ENCODE assay signal across 1 cellular context in the genomic region with DNA sequence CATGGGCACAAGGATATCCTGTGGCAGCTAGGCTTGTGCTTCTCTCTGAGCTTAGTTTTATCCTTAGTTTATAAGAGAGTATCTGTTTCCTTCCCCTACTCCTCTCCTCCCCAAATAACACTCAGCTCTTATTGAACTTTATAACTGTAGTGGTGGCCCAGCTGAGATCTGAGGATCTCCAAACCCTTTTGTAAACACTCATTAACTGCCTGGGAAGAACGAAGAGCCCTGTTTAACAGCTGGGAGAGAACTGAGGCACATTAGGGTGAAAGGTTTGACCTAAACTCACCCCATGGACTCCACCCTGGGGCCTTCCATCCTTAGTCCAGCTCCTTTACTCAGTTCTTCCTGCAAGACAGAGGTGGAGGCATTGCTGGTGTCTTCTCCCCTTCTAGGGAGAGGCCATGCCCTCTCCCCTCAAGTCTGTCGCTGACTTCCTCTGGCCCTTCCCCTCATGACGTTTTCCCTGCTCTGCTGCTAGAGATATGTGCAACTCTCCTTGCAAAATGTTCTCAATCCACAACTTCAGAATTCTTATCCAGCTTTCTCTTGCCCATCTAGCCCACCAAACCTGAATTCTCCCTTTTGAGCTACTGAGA.
TF ChIP-seq lines count a peak whose summit lies in the region.

No MANE protein-coding gene starts in this region.

TF ChIP-seq in K562, 482 proteins besides CTCF, POLR2A, EP300 and RAD21 (continues in another document):
- no peak for TF ChIP-seq ZNF384 (IDR thresholded peaks at IDR 0.05; ENCODE audit: low read depth, low read length)
- peak; percentile 66 for TF ChIP-seq ETV1 (tag; conservative IDR thresholded peaks at IDR 0.05; ENCODE audit: low read depth)
- TF ChIP-seq ZNF644 (tag; IDR thresholded peaks at IDR 0.05; ENCODE audit: low read depth) = no peak
- peak; percentile 56; the same call in 1 of the 2 replicates for TF ChIP-seq POLR2AphosphoS2 (IDR thresholded peaks at IDR 0.05; ENCODE audit: low read length)
- TF ChIP-seq ZNF778 (CRISPR knock-in tag; IDR thresholded peaks at IDR 0.05) = no peak
- TF ChIP-seq SRSF9 (IDR thresholded peaks at IDR 0.05; ENCODE audit: borderline replicate concordance, low read depth, low read length) = no peak
- 0 out of 2 replicates have a peak, but pooled peaks have one; percentile 12 for TF ChIP-seq PML (IDR thresholded peaks at IDR 0.05; ENCODE audit: low read length)
- TF ChIP-seq, protein P1, sequence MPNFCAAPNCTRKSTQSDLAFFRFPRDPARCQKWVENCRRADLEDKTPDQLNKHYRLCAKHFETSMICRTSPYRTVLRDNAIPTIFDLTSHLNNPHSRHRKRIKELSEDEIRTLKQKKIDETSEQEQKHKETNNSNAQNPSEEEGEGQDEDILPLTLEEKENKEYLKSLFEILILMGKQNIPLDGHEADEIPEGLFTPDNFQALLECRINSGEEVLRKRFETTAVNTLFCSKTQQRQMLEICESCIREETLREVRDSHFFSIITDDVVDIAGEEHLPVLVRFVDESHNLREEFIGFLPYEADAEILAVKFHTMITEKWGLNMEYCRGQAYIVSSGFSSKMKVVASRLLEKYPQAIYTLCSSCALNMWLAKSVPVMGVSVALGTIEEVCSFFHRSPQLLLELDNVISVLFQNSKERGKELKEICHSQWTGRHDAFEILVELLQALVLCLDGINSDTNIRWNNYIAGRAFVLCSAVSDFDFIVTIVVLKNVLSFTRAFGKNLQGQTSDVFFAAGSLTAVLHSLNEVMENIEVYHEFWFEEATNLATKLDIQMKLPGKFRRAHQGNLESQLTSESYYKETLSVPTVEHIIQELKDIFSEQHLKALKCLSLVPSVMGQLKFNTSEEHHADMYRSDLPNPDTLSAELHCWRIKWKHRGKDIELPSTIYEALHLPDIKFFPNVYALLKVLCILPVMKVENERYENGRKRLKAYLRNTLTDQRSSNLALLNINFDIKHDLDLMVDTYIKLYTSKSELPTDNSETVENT (CRISPR knock-in tag; IDR thresholded peaks at IDR 0.05) = no peak
- TF ChIP-seq, protein P2, sequence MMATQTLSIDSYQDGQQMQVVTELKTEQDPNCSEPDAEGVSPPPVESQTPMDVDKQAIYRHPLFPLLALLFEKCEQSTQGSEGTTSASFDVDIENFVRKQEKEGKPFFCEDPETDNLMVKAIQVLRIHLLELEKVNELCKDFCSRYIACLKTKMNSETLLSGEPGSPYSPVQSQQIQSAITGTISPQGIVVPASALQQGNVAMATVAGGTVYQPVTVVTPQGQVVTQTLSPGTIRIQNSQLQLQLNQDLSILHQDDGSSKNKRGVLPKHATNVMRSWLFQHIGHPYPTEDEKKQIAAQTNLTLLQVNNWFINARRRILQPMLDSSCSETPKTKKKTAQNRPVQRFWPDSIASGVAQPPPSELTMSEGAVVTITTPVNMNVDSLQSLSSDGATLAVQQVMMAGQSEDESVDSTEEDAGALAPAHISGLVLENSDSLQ (IDR thresholded peaks at IDR 0.05) = 0 out of 2 replicates have a peak, but pooled peaks have one; percentile 17
- TF ChIP-seq CBFA2T3 (IDR thresholded peaks at IDR 0.05) = peak; percentile 55
- TF ChIP-seq PURB (CRISPR knock-in tag; IDR thresholded peaks at IDR 0.05; ENCODE audit: low read depth) = no peak
- TF ChIP-seq SMARCE1 (IDR thresholded peaks at IDR 0.05) = 0 out of 2 replicates have a peak, but pooled peaks have one; percentile 34
- TF ChIP-seq MEF2D (tag; conservative IDR thresholded peaks at IDR 0.05; ENCODE audit: low read depth) = no peak
- TF ChIP-seq HCFC1 (IDR thresholded peaks at IDR 0.05; ENCODE audit: low read depth, low read length) = no peak
- 0 out of 2 replicates have a peak, but pooled peaks have one; percentile 10 for TF ChIP-seq CBFA2T2 (conservative IDR thresholded peaks at IDR 0.05)
- peak; percentile 34; the same call in 1 of the 2 replicates for TF ChIP-seq POLR2AphosphoS5 (IDR thresholded peaks at IDR 0.05; ENCODE audit: control insufficient read depth, insufficient read depth, low read depth, low read length)
- TF ChIP-seq TCF3 (CRISPR knock-in tag; IDR thresholded peaks at IDR 0.05) = 0 out of 2 replicates have a peak, but pooled peaks have one; percentile 22
- peak; percentile 35 for TF ChIP-seq DPF2 (IDR thresholded peaks at IDR 0.05)
- TF ChIP-seq JUND (IDR thresholded peaks at IDR 0.05; ENCODE audit: borderline replicate concordance, low read depth, low read length) = 0 out of 2 replicates have a peak, but pooled peaks have one; percentile 40
- TF ChIP-seq JUND (tag; IDR thresholded peaks at IDR 0.05; ENCODE audit: borderline replicate concordance, low read depth, low read length) = peak; percentile 35; the same call in 1 of the 3 replicates
- TF ChIP-seq CEBPB (tag; IDR thresholded peaks at IDR 0.05) = peak; percentile 29; the same call in 1 of the 2 replicates
- TF ChIP-seq, protein P3, sequence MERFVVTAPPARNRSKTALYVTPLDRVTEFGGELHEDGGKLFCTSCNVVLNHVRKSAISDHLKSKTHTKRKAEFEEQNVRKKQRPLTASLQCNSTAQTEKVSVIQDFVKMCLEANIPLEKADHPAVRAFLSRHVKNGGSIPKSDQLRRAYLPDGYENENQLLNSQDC (CRISPR knock-in tag; IDR thresholded peaks at IDR 0.05) = no peak
- TF ChIP-seq, protein P4, sequence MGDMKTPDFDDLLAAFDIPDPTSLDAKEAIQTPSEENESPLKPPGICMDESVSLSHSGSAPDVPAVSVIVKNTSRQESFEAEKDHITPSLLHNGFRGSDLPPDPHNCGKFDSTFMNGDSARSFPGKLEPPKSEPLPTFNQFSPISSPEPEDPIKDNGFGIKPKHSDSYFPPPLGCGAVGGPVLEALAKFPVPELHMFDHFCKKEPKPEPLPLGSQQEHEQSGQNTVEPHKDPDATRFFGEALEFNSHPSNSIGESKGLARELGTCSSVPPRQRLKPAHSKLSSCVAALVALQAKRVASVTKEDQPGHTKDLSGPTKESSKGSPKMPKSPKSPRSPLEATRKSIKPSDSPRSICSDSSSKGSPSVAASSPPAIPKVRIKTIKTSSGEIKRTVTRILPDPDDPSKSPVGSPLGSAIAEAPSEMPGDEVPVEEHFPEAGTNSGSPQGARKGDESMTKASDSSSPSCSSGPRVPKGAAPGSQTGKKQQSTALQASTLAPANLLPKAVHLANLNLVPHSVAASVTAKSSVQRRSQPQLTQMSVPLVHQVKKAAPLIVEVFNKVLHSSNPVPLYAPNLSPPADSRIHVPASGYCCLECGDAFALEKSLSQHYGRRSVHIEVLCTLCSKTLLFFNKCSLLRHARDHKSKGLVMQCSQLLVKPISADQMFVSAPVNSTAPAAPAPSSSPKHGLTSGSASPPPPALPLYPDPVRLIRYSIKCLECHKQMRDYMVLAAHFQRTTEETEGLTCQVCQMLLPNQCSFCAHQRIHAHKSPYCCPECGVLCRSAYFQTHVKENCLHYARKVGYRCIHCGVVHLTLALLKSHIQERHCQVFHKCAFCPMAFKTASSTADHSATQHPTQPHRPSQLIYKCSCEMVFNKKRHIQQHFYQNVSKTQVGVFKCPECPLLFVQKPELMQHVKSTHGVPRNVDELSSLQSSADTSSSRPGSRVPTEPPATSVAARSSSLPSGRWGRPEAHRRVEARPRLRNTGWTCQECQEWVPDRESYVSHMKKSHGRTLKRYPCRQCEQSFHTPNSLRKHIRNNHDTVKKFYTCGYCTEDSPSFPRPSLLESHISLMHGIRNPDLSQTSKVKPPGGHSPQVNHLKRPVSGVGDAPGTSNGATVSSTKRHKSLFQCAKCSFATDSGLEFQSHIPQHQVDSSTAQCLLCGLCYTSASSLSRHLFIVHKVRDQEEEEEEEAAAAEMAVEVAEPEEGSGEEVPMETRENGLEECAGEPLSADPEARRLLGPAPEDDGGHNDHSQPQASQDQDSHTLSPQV (IDR thresholded peaks at IDR 0.05) = 0 out of 2 replicates have a peak, but pooled peaks have one; percentile 31
- no peak for TF ChIP-seq MIER1 (IDR thresholded peaks at IDR 0.05; ENCODE audit: low read depth)
- TF ChIP-seq ATF7 (IDR thresholded peaks at IDR 0.05) = 0 out of 2 replicates have a peak, but pooled peaks have one; percentile 23
- no peak for TF ChIP-seq ATF1 (CRISPR knock-in tag; IDR thresholded peaks at IDR 0.05)
- TF ChIP-seq ATF1 (tag; IDR thresholded peaks at IDR 0.05) = peak; percentile 69
- peak; percentile 13 for TF ChIP-seq ARHGAP35 (IDR thresholded peaks at IDR 0.05; ENCODE audit: partially characterized antibody)
- TF ChIP-seq, protein P5, sequence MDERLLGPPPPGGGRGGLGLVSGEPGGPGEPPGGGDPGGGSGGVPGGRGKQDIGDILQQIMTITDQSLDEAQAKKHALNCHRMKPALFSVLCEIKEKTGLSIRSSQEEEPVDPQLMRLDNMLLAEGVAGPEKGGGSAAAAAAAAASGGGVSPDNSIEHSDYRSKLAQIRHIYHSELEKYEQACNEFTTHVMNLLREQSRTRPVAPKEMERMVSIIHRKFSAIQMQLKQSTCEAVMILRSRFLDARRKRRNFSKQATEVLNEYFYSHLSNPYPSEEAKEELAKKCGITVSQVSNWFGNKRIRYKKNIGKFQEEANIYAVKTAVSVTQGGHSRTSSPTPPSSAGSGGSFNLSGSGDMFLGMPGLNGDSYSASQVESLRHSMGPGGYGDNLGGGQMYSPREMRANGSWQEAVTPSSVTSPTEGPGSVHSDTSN (CRISPR knock-in tag; IDR thresholded peaks at IDR 0.05; ENCODE audit: low read depth) = no peak
- TF ChIP-seq, protein P5 (tag; conservative IDR thresholded peaks at IDR 0.05; ENCODE audit: low read depth) = no peak
- no peak for TF ChIP-seq PYGO2 (tag; IDR thresholded peaks at IDR 0.05)
- peak; percentile 53; the same call in 1 of the 2 replicates for TF ChIP-seq ARID1B (IDR thresholded peaks at IDR 0.05)
- TF ChIP-seq SMARCA4 (IDR thresholded peaks at IDR 0.05) = peak; percentile 39; the same call in 1 of the 2 replicates
- TF ChIP-seq RAD51 (IDR thresholded peaks at IDR 0.05; ENCODE audit: borderline replicate concordance, low read depth) = no peak
- TF ChIP-seq GABPA (tag; conservative IDR thresholded peaks at IDR 0.05; ENCODE audit: low read depth) = peak; percentile 36
- no peak for TF ChIP-seq FOXP1 (CRISPR knock-in tag; IDR thresholded peaks at IDR 0.05)
- TF ChIP-seq ZNF583 (CRISPR knock-in tag; IDR thresholded peaks at IDR 0.05) = no peak
- TF ChIP-seq, protein P6, sequence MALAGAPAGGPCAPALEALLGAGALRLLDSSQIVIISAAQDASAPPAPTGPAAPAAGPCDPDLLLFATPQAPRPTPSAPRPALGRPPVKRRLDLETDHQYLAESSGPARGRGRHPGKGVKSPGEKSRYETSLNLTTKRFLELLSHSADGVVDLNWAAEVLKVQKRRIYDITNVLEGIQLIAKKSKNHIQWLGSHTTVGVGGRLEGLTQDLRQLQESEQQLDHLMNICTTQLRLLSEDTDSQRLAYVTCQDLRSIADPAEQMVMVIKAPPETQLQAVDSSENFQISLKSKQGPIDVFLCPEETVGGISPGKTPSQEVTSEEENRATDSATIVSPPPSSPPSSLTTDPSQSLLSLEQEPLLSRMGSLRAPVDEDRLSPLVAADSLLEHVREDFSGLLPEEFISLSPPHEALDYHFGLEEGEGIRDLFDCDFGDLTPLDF (CRISPR knock-in tag; IDR thresholded peaks at IDR 0.05) = 0 out of 2 replicates have a peak, but pooled peaks have one; percentile 11
- TF ChIP-seq CREM (IDR thresholded peaks at IDR 0.05; ENCODE audit: low read depth) = peak; percentile 88
- TF ChIP-seq MAFF (IDR thresholded peaks at IDR 0.05; ENCODE audit: low read length) = 0 out of 2 replicates have a peak, but pooled peaks have one; percentile 9
- no peak for TF ChIP-seq EZH2 (IDR thresholded peaks at IDR 0.05; ENCODE audit: borderline replicate concordance, low read depth, low read length)
- TF ChIP-seq, protein P7, sequence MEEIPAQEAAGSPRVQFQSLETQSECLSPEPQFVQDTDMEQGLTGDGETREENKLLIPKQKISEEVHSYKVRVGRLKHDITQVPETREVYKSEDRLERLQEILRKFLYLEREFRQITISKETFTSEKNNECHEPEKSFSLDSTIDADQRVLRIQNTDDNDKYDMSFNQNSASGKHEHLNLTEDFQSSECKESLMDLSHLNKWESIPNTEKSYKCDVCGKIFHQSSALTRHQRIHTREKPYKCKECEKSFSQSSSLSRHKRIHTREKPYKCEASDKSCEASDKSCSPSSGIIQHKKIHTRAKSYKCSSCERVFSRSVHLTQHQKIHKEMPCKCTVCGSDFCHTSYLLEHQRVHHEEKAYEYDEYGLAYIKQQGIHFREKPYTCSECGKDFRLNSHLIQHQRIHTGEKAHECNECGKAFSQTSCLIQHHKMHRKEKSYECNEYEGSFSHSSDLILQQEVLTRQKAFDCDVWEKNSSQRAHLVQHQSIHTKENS (CRISPR knock-in tag; IDR thresholded peaks at IDR 0.05) = no peak
- TF ChIP-seq, protein P8, sequence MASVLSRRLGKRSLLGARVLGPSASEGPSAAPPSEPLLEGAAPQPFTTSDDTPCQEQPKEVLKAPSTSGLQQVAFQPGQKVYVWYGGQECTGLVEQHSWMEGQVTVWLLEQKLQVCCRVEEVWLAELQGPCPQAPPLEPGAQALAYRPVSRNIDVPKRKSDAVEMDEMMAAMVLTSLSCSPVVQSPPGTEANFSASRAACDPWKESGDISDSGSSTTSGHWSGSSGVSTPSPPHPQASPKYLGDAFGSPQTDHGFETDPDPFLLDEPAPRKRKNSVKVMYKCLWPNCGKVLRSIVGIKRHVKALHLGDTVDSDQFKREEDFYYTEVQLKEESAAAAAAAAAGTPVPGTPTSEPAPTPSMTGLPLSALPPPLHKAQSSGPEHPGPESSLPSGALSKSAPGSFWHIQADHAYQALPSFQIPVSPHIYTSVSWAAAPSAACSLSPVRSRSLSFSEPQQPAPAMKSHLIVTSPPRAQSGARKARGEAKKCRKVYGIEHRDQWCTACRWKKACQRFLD (CRISPR knock-in tag; IDR thresholded peaks at IDR 0.05) = 0 out of 2 replicates have a peak, but pooled peaks have one; percentile 30
- TF ChIP-seq SPI1 (IDR thresholded peaks at IDR 0.05; ENCODE audit: borderline replicate concordance, low read depth, low read length) = peak; percentile 55; the same call in 1 of the 2 replicates
